19 cellular contexts compared by ENCODE assay signal in genomic region chr2:74646829-74647482, GRCh38. TPM values are rescaled to one million over a fixed set of nuclear protein-coding genes. Genes with fewer than 3 reads are reported as not detected.
DNase-seq lines count a peak whose midpoint lies in the region; ATAC-seq and TF ChIP-seq lines count a peak whose summit lies in the region.
"Had no signal": no experiment of that assay in that cellular context is flagged by ENCODE, and none has a peak within 500 bp of the region (broad histone marks: within the 10 kb centered on the region; RNA-seq: fewer than 3 reads in every experiment).

No MANE protein-coding gene starts in this region.

- POLR2A ChIA-PET in PC-9 (lab: Charles Lee; ENCODE audit: unreplicated experiment): no interaction called here

- TF ChIP-seq CTCF in PC-9 (conservative IDR thresholded peaks at IDR 0.05) (no peak), fibroblast of the aortic adventitia (IDR thresholded peaks at IDR 0.05; ENCODE audit: insufficient read depth, low read length) (no peak), osteoblast (IDR thresholded peaks at IDR 0.05; ENCODE audit: extremely low read depth, low read depth, low read length) (no peak), psoas muscle (IDR thresholded peaks at IDR 0.05) (no peak)

- H3K9me3 ChIP-seq in ES-I3 (ENCODE audit: control insufficient read depth, insufficient read depth, low read length): no peaks in the 10 kb centered on the region
- H3K9me3 ChIP-seq in PC-9 (ENCODE audit: insufficient read depth, low read depth): no peaks in the 10 kb centered on the region
- no peaks in the 10 kb centered on the region for H3K9me3 ChIP-seq in osteoblast (ENCODE audit: low read depth, low read length)
- no peaks in the 10 kb centered on the region for H3K9me3 ChIP-seq in psoas muscle
- H3K9me3 ChIP-seq: Caco-2 had no signal

- H3K4me3 ChIP-seq in PC-9 (peak overlapping the region; percentile 55; the same call in 1 of the 2 replicates), fibroblast of the aortic adventitia (ENCODE audit: low read depth, low read length) (no peak overlapping the region), osteoblast (ENCODE audit: insufficient read depth, low read length) (no peak overlapping the region), psoas muscle (no peak overlapping the region)
- H3K4me3 ChIP-seq: GM23248 had no signal

- H3K9ac ChIP-seq in ES-I3 (ENCODE audit: low read depth, low read length): peak overlapping the region; percentile 14; the same call in 1 of the 2 replicates
- H3K9ac ChIP-seq: GM23248 had no signal

- H3K79me2 ChIP-seq in PC-9 (ENCODE audit: low read depth) (no peaks in the 10 kb centered on the region), osteoblast (ENCODE audit: insufficient read depth, low read length) (no peaks in the 10 kb centered on the region)

- TSS peak; percentile 49 for BruUV-seq in PC-9 (replicated peaks; lab: Mats Ljungman, UMichigan)

- intact Hi-C loops in PC-9 (cut with micrococcal nuclease; ENCODE audit: unreplicated experiment): no loop called here
- intact Hi-C loops in psoas muscle (cut with DNase I): no loop called here

- ATAC-seq in HG02852 (IDR thresholded peaks at IDR 0.05; ENCODE audit: unreplicated experiment) (no peak), psoas muscle (no peak), GM21390 (IDR thresholded peaks at IDR 0.05; ENCODE audit: unreplicated experiment) (no peak)

- H2AFZ ChIP-seq in PC-9: no peak overlapping the region
- no peak overlapping the region for H2AFZ ChIP-seq in osteoblast (ENCODE audit: low read length)

- H3K36me3 ChIP-seq in ES-I3 (ENCODE audit: insufficient read depth, low read length) (no peaks in the 10 kb centered on the region), PC-9 (ENCODE audit: low read depth) (no peaks in the 10 kb centered on the region), osteoblast (ENCODE audit: insufficient read depth, low read length) (no peaks in the 10 kb centered on the region), psoas muscle (ENCODE audit: insufficient read depth in 1 of 2, low read depth in 1 of 2) (no peaks in the 10 kb centered on the region)

- H3K4me2 ChIP-seq in PC-9 (peak overlapping the region; percentile 62), osteoblast (ENCODE audit: insufficient read depth, low read length) (no peak overlapping the region)

- H3K27me3 ChIP-seq in PC-9 (ENCODE audit: insufficient read depth, low read depth) (no peaks in the 10 kb centered on the region), osteoblast (ENCODE audit: insufficient read depth, low read length) (peaks cover 15% of the 10 kb centered on the region), psoas muscle (ENCODE audit: insufficient read depth in 3 of 3, low read length in 2 of 3) (peaks cover 2 to 30% (median 7%) of the 10 kb centered on the region in 3 donors)

- DNase-seq in PC-9 (no peak), fibroblast of the aortic adventitia (ENCODE audit: low read depth) (peak; percentile 5), osteoblast (ENCODE audit: insufficient read length, low spot score, missing footprints) (peak; percentile 47), T-helper 2 cell (no peak), psoas muscle (no peak)
- DNase-seq: ACHN; AML-193; Caco-2; CD4-positive, CD25-positive, alpha-beta regulatory T cell; EL; GM23248; KG1; NCI-H1048; NCI-H1436 treated with DMSO at 0.1 percent for 48 hours; NCI-H510A; NCI-H774 had no signal

- H4K20me1 ChIP-seq in PC-9 (ENCODE audit: insufficient read depth): no peaks in the 10 kb centered on the region
- no peaks in the 10 kb centered on the region for H4K20me1 ChIP-seq in osteoblast (ENCODE audit: insufficient read depth, low read length)

- no peaks in the 10 kb centered on the region for H3K4me1 ChIP-seq in ES-I3 (ENCODE audit: insufficient read depth, low read length)
- no peaks in the 10 kb centered on the region for H3K4me1 ChIP-seq in PC-9 (replicated peaks; ENCODE audit: insufficient read depth)
- H3K4me1 ChIP-seq in osteoblast (ENCODE audit: insufficient read depth, low read length): no peaks in the 10 kb centered on the region
- no peaks in the 10 kb centered on the region for H3K4me1 ChIP-seq in psoas muscle
- H3K4me1 ChIP-seq: Caco-2 had no signal

- no peaks in the 10 kb centered on the region for H3K9me2 ChIP-seq in PC-9 (ENCODE audit: insufficient read depth)

- CTCF ChIA-PET in PC-9 (lab: Charles Lee): no interaction called here

- H3K27ac ChIP-seq in PC-9 (no peak overlapping the region), osteoblast (ENCODE audit: low read depth, low read length) (no peak overlapping the region), psoas muscle (no peak overlapping the region)
- H3K27ac ChIP-seq: GM23248 had no signal

- 93 to 95% (median 94%) methylated on average over 13 of the region's 13 CpGs for WGBS in psoas muscle, 3 donors

- 0 out of 2 replicates have a peak, but pooled peaks cover 4% of the 10 kb centered on the region for H3F3A ChIP-seq in PC-9 (ENCODE audit: insufficient read depth, low read depth)

RNA-seq across cellular contexts. Expression of gene M1AP, which starts 1.2 kb away (rescaled TPM):
- total RNA-seq in PC-9 (2021) (4.5 and 7.7 TPM in 2 replicates), fibroblast of the aortic adventitia (ENCODE audit: low replicate concordance) (not detected in 2 replicates), osteoblast (under 0.01 and 0.29 TPM in 2 replicates), psoas muscle (under 1 TPM in 1 of 4 donors, not detected in 3; 0.21 TPM)
- polyA plus RNA-seq in psoas muscle: under 1 TPM in 1 of 3 donors, not detected in 2; 0.01 TPM
- total RNA-seq: Caco-2; CD4-positive, CD25-positive, alpha-beta regulatory T cell had no signal
- polyA plus RNA-seq: CD4-positive, CD25-positive, alpha-beta regulatory T cell had no signal

RNA-seq across cellular contexts. Expression of gene SEMA4F, which starts 7.1 kb away (rescaled TPM):
- total RNA-seq in PC-9 (2021) (10.6 and 12.3 TPM in 2 replicates), fibroblast of the aortic adventitia (ENCODE audit: low replicate concordance) (2.8 and 3.6 TPM in 2 replicates), osteoblast (7.2 and 7.7 TPM in 2 replicates), psoas muscle (1 to 10 TPM; 2.0 to 5.7 (median 2.5) TPM)
- polyA plus RNA-seq in psoas muscle: 1 to 10 TPM in 1 of 3 donors, under 1 TPM in 2; 0.59 to 1.5 (median 0.72) TPM

Comparison
In these comparisons a context has a peak if more than half of its experiments do, and no peak if none do; other contexts are left out.
1. DNase-seq: peak in fibroblast of the aortic adventitia (single experiment) and osteoblast (single experiment); none in PC-9 (0 of 2), T-helper 2 cell (0 of 5) and psoas muscle (0 of 2).